ENCODE assay signal across 1 cellular context in genomic region chr4:156790866-156791265, GRCh38.
TF ChIP-seq lines count a peak whose summit lies in the region.

No MANE protein-coding gene starts in this region.

TF ChIP-seq in H1, 55 proteins besides CTCF, POLR2A, EP300 and RAD21:
- TF ChIP-seq SUZ12 (IDR thresholded peaks at IDR 0.05; ENCODE audit: low read length) = no peak
- TF ChIP-seq TEAD4 (IDR thresholded peaks at IDR 0.05; ENCODE audit: low read depth, low read length) = no peak
- no peak for TF ChIP-seq KDM5A (IDR thresholded peaks at IDR 0.05; ENCODE audit: low read length)
- no peak for TF ChIP-seq SAP30 (IDR thresholded peaks at IDR 0.05; ENCODE audit: insufficient read depth, insufficient replicate concordance, low read length)
- no peak for TF ChIP-seq NRF1 (IDR thresholded peaks at IDR 0.05; ENCODE audit: low read depth, low read length)
- no peak for TF ChIP-seq NANOG (IDR thresholded peaks at IDR 0.05; ENCODE audit: insufficient read depth, low read depth, low read length, poor library complexity, severe bottlenecking)
- no peak for TF ChIP-seq JUN (IDR thresholded peaks at IDR 0.05; ENCODE audit: low read depth, low read length)
- TF ChIP-seq TCF12 (IDR thresholded peaks at IDR 0.05; ENCODE audit: low read depth, low read length) = no peak
- TF ChIP-seq POU5F1 (IDR thresholded peaks at IDR 0.05; ENCODE audit: low read depth, low read length) = no peak
- TF ChIP-seq JUND (IDR thresholded peaks at IDR 0.05; ENCODE audit: low read length) = no peak
- TF ChIP-seq, protein P1, sequence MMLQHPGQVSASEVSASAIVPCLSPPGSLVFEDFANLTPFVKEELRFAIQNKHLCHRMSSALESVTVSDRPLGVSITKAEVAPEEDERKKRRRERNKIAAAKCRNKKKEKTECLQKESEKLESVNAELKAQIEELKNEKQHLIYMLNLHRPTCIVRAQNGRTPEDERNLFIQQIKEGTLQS (IDR thresholded peaks at IDR 0.05; ENCODE audit: insufficient read depth, low read depth, low read length) = no peak
- no peak for TF ChIP-seq CBX5 (IDR thresholded peaks at IDR 0.05; ENCODE audit: low read depth, low read length)
- no peak for TF ChIP-seq HDAC6 (IDR thresholded peaks at IDR 0.05; ENCODE audit: low read depth, low read length)
- no peak for TF ChIP-seq BACH1 (IDR thresholded peaks at IDR 0.05; ENCODE audit: low read length)
- no peak for TF ChIP-seq GABPA (IDR thresholded peaks at IDR 0.05; ENCODE audit: borderline replicate concordance, insufficient read depth, low read length)
